In the genomic region with DNA sequence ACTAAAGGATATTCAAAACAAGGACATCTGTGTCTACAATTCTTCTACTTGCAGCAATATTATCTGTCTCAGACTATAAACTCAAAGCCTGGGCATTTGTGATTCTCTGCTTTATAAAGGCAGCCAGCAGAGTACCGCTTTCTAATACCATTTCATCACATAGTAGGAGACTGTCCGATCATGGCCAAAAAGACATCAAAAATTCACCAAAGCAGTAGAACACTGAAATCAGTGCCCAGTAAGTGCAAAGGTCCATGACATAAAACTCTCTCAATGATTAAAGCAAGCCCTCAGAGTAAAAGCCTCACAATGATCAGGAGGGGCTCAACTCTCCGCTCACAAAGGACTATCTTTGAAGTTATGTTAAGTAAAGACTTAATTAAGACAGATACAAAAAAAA, we compare ENCODE assay signal across 18 cellular contexts. TPM values are rescaled to one million over a fixed set of nuclear protein-coding genes. Genes with fewer than 3 reads are reported as not detected.
DNase-seq lines count a peak whose midpoint lies in the region; ATAC-seq and TF ChIP-seq lines count a peak whose summit lies in the region.
"Had no signal": no experiment of that assay in that cellular context is flagged by ENCODE, and none has a peak within 500 bp of the region (broad histone marks: within the 10 kb centered on the region; RNA-seq: fewer than 3 reads in every experiment).

No MANE protein-coding gene starts in this region.

- H3K4me3 ChIP-seq in KMS-11 (IDR thresholded peaks at IDR 0.05; ENCODE audit: insufficient read depth, low read depth, low read length) (no peak overlapping the region), body of pancreas (no peak overlapping the region), sigmoid colon (no peak overlapping the region)
- H3K4me3 ChIP-seq: BLaER1 treated with 17β-estradiol and CSF1 and Interleukin-3, amounts not matched to agents 10 nM and 100 nM; GM23338; SK-N-MC had no signal

- H3K79me2 ChIP-seq in KMS-11 (ENCODE audit: insufficient read depth, low read depth): peaks cover 76% of the 10 kb centered on the region

- H3K36me3 ChIP-seq in KMS-11 (ENCODE audit: insufficient read depth): no peaks in the 10 kb centered on the region; the same call in 1 of the 2 replicates
- no peaks in the 10 kb centered on the region for H3K36me3 ChIP-seq in body of pancreas (replicated peaks in 1 of 2; ENCODE audit: insufficient read depth in 1 of 2, low read depth in 2 of 2)
- H3K36me3 ChIP-seq in sigmoid colon: no peaks in the 10 kb centered on the region

- H3K9ac ChIP-seq in KMS-11: no peak overlapping the region
- H3K9ac ChIP-seq: BLaER1 treated with 17β-estradiol and CSF1 and Interleukin-3, amounts not matched to agents 10 nM and 100 nM had no signal

- no peak for TF ChIP-seq EP300 in sigmoid colon (IDR thresholded peaks at IDR 0.05)

- WGBS in body of pancreas, 2 donors: 73 to 77% methylated on average over 3 of the region's 3 CpGs
- 77 to 90% methylated on average over 3 of the region's 3 CpGs for WGBS in sigmoid colon, 2 donors

- H3K27ac ChIP-seq in KMS-11 (peak overlapping the region; percentile 71), body of pancreas (peak overlapping the region; percentile 37 to 77 (median 58)), sigmoid colon (no peak overlapping the region)
- H3K27ac ChIP-seq: BLaER1 treated with 17β-estradiol and CSF1 and Interleukin-3, amounts not matched to agents 10 nM and 100 nM; SK-N-MC had no signal

- H3K27me3 Mint-ChIP-seq in natural killer cell (ENCODE audit: low read depth in 2 of 2) (no peaks in the 10 kb centered on the region), HFFc6 (ENCODE audit: insufficient read depth) (no peaks in the 10 kb centered on the region)
- H3K27me3 Mint-ChIP-seq: activated naive CD8-positive, alpha-beta T cell treated with anti-CD3 and anti-CD28 coated beads, Interleukin-2, amount 10 ng/mL, durations not matched to agents 7 days and 5 days had no signal

- no peaks in the 10 kb centered on the region for H3K9me3 ChIP-seq in body of pancreas
- H3K9me3 ChIP-seq in sigmoid colon: no peaks in the 10 kb centered on the region
- H3K9me3 ChIP-seq: BLaER1 treated with 17β-estradiol and CSF1 and Interleukin-3, amounts not matched to agents 10 nM and 100 nM had no signal

- H3K36me3 Mint-ChIP-seq in natural killer cell: no peaks in the 10 kb centered on the region
- H3K36me3 Mint-ChIP-seq in HFFc6 (ENCODE audit: low read depth): peaks cover 11% of the 10 kb centered on the region; the same call in 1 of the 2 replicates

- TF ChIP-seq CTCF in KMS-11 (conservative IDR thresholded peaks at IDR 0.05; ENCODE audit: low read depth, low read length) (no peak), body of pancreas (IDR thresholded peaks at IDR 0.05) (no peak), natural killer cell (IDR thresholded peaks at IDR 0.05) (no peak), HFFc6 (IDR thresholded peaks at IDR 0.05) (no peak), sigmoid colon (IDR thresholded peaks at IDR 0.05) (no peak)

- H3K27me3 ChIP-seq in KMS-11 (ENCODE audit: insufficient read depth, low read depth) (no peaks in the 10 kb centered on the region), body of pancreas (no peaks in the 10 kb centered on the region), sigmoid colon (no peaks in the 10 kb centered on the region)

- H3K9me3 Mint-ChIP-seq in natural killer cell (no peaks in the 10 kb centered on the region), HFFc6 (no peaks in the 10 kb centered on the region)
- H3K9me3 Mint-ChIP-seq: activated naive CD8-positive, alpha-beta T cell treated with anti-CD3 and anti-CD28 coated beads, Interleukin-2, amount 10 ng/mL, durations not matched to agents 7 days and 5 days; GM23338; nephron progenitor cell had no signal

- H3K27ac Mint-ChIP-seq in natural killer cell: peak overlapping the region; percentile 29 to 67
- H3K27ac Mint-ChIP-seq in HFFc6: no peak overlapping the region
- H3K27ac Mint-ChIP-seq: nephron progenitor cell had no signal

- H3K4me1 ChIP-seq in KMS-11 (ENCODE audit: low read depth, poor library complexity, severe bottlenecking) (peaks cover 99% of the 10 kb centered on the region), body of pancreas (peaks cover 94% of the 10 kb centered on the region), sigmoid colon (peaks cover 0 to 9% (median 2%) of the 10 kb centered on the region in 4 donors)

- no peak overlapping the region for H2AFZ ChIP-seq in KMS-11 (ENCODE audit: low read depth)
- H2AFZ ChIP-seq: GM23338 had no signal

- H3K4me3 Mint-ChIP-seq in natural killer cell: no peak overlapping the region
- no peak overlapping the region for H3K4me3 Mint-ChIP-seq in HFFc6
- H3K4me3 Mint-ChIP-seq: activated naive CD8-positive, alpha-beta T cell treated with anti-CD3 and anti-CD28 coated beads, Interleukin-2, amount 10 ng/mL, durations not matched to agents 7 days and 5 days; GM23338; nephron progenitor cell had no signal

- ATAC-seq in body of pancreas (no peak), natural killer cell (no peak), HG03045 (IDR thresholded peaks at IDR 0.05; ENCODE audit: unreplicated experiment) (no peak)
- ATAC-seq: GM23338, left ventricle myocardium superior had no signal

- intact Hi-C loops in body of pancreas (cut with DNase I): no loop called here
- intact Hi-C loops in natural killer cell (cut with micrococcal nuclease): no loop called here
- intact Hi-C loops in sigmoid colon (cut with DNase I): no loop called here

- no peaks in the 10 kb centered on the region for H4K20me1 ChIP-seq in KMS-11 (ENCODE audit: insufficient read depth)

- DNase-seq in NCI-H510A treated with DMSO at 0.1 percent for 48 hours (lab: John Stamatoyannopoulos, UW) (peak; percentile 77), NCI-H510A (lab: John Stamatoyannopoulos, UW) (no peak), body of pancreas (no peak), natural killer cell (no peak), HFFc6 (no peak), sigmoid colon (no peak)
- DNase-seq: 8988T; activated naive CD8-positive, alpha-beta T cell treated with anti-CD3 and anti-CD28 coated beads, Interleukin-2, amount 10 ng/mL, durations not matched to agents 7 days and 5 days; left ventricle myocardium superior; NCI-H187 treated with DMSO at 0.1 percent for 48 hours; NCI-H524 treated with DMSO at 0.1 percent for 48 hours; nephron progenitor cell; PC-3 had no signal

- H3K4me2 ChIP-seq in KMS-11: peak overlapping the region; percentile 93
- H3K4me2 ChIP-seq: BLaER1 treated with 17β-estradiol and CSF1 and Interleukin-3, amounts not matched to agents 10 nM and 100 nM; GM23338 had no signal

- H3K4me1 Mint-ChIP-seq in natural killer cell (peaks cover 31 to 59% of the 10 kb centered on the region in 2 donors), HFFc6 (ENCODE audit: low read depth) (peaks cover 42% of the 10 kb centered on the region)

- TF ChIP-seq POLR2A in body of pancreas (IDR thresholded peaks at IDR 0.05) (no peak), sigmoid colon (IDR thresholded peaks at IDR 0.05) (no peak)

RNA-seq across cellular contexts. Expression of a gene that starts 23.0 kb away (rescaled TPM):
- total RNA-seq in body of pancreas (10 to 100 TPM; 63.3 to 77.1 TPM), natural killer cell (10 to 100 TPM; 52.9 to 90.5 (median 67.2) TPM), sigmoid colon (1 to 10 TPM; 7.1 to 9.4 (median 8.2) TPM)
- total RNA-seq in HFFc6 (2021; fragmentation: NEBNext Ultra II Directional; extraction: Animal tissue kit (Norgen Biotek cat#: 25700)): 10 to 100 TPM in 2 of 6 experiments, 1 to 10 TPM in 4; 6.8 to 12.8 (median 7.9) TPM
- polyA plus RNA-seq in sigmoid colon: 1 to 10 TPM; 1.2 to 8.3 (median 1.6) TPM

Comparison
In these comparisons a context has a peak if more than half of its experiments do, and no peak if none do; other contexts are left out.
1. H3K27ac ChIP-seq: peak in KMS-11 (single experiment) and body of pancreas (4 of 4); none in sigmoid colon (0 of 4).